In genomic region chr15:36130641-36131310, GRCh38 we compare ENCODE assay signal across 21 cellular contexts.
"Had no signal": no experiment of that assay in that cellular context is flagged by ENCODE, and none has a peak within 500 bp of the region (broad histone marks: within the 10 kb centered on the region; RNA-seq: fewer than 3 reads in every experiment).

No MANE protein-coding gene starts in this region.

- H3K36me3 Mint-ChIP-seq: activated naive CD8-positive, alpha-beta T cell treated with anti-CD3 and anti-CD28 coated beads for 36 hours; naive thymus-derived CD4-positive, alpha-beta T cell; stimulated activated memory B cell treated with anti-CD40 and anti-IgM and Interleukin-4, amounts not matched to agents 10 μg/mL and 1 μg/mL and 100 μg/mL, for 72 hours had no signal

- H3K4me3 ChIP-seq: heart right ventricle, vagina had no signal

- FAIRE-seq: small intestine had no signal

- ATAC-seq: activated T-helper 17 cell treated with anti-CD3 and anti-CD28 coated beads, Interleukin-2, amount 50 U/mL, for 72 hours; heart right ventricle; left colon; naive thymus-derived CD4-positive, alpha-beta T cell; sciatic nerve; stimulated activated memory B cell treated with anti-CD40 and anti-IgM and Interleukin-4, amounts not matched to agents 10 μg/mL and 1 μg/mL and 100 μg/mL, for 72 hours had no signal

- H3K4me3 Mint-ChIP-seq: activated naive CD8-positive, alpha-beta T cell treated with anti-CD3 and anti-CD28 coated beads for 36 hours; activated T-helper 17 cell treated with anti-CD3 and anti-CD28 coated beads, Interleukin-2, amount 50 U/mL, for 72 hours; endodermal cell; naive thymus-derived CD4-positive, alpha-beta T cell; neural crest cell; stimulated activated memory B cell treated with anti-CD40 and anti-IgM and Interleukin-4, amounts not matched to agents 10 μg/mL and 1 μg/mL and 100 μg/mL, for 72 hours had no signal

- H3K27me3 ChIP-seq: heart right ventricle, vagina had no signal

- H3K36me3 ChIP-seq: heart right ventricle, vagina had no signal

- H3K9me3 ChIP-seq: heart right ventricle, vagina had no signal

- DNase-seq: activated naive CD8-positive, alpha-beta T cell treated with anti-CD3 and anti-CD28 coated beads for 36 hours; activated T-cell treated with anti-CD3 and anti-CD28 coated beads, Interleukin-2, amount 50 U/mL, for 1 hour; amniotic stem cell; cerebellar nuclear complex; cortex of kidney; endodermal cell; heart right ventricle; islet precursor cell; left colon; naive thymus-derived CD4-positive, alpha-beta T cell; occipital lobe; posterior cingulate gyrus; small intestine; stimulated activated CD4-positive, alpha-beta T cell treated with anti-CD3 and anti-CD28 coated beads, Interleukin-2, amount 100 ng/mL, for 24 hours; T-helper 1 cell; trophoblast cell had no signal

- H3K27me3 Mint-ChIP-seq: activated naive CD8-positive, alpha-beta T cell treated with anti-CD3 and anti-CD28 coated beads for 36 hours; activated T-helper 17 cell treated with anti-CD3 and anti-CD28 coated beads, Interleukin-2, amount 50 U/mL, for 72 hours; stimulated activated memory B cell treated with anti-CD40 and anti-IgM and Interleukin-4, amounts not matched to agents 10 μg/mL and 1 μg/mL and 100 μg/mL, for 72 hours had no signal

- H3K27ac Mint-ChIP-seq: activated naive CD8-positive, alpha-beta T cell treated with anti-CD3 and anti-CD28 coated beads for 36 hours; activated T-helper 17 cell treated with anti-CD3 and anti-CD28 coated beads, Interleukin-2, amount 50 U/mL, for 72 hours; endodermal cell; naive thymus-derived CD4-positive, alpha-beta T cell; stimulated activated memory B cell treated with anti-CD40 and anti-IgM and Interleukin-4, amounts not matched to agents 10 μg/mL and 1 μg/mL and 100 μg/mL, for 72 hours had no signal

- H3K4me1 Mint-ChIP-seq: activated naive CD8-positive, alpha-beta T cell treated with anti-CD3 and anti-CD28 coated beads for 36 hours; activated T-helper 17 cell treated with anti-CD3 and anti-CD28 coated beads, Interleukin-2, amount 50 U/mL, for 72 hours; endodermal cell; naive thymus-derived CD4-positive, alpha-beta T cell; neural crest cell; stimulated activated memory B cell treated with anti-CD40 and anti-IgM and Interleukin-4, amounts not matched to agents 10 μg/mL and 1 μg/mL and 100 μg/mL, for 72 hours had no signal

- H3K4me1 ChIP-seq: heart right ventricle, vagina had no signal

- H3K27ac ChIP-seq: heart right ventricle, vagina had no signal

- H3K9me3 Mint-ChIP-seq: activated naive CD8-positive, alpha-beta T cell treated with anti-CD3 and anti-CD28 coated beads for 36 hours; endodermal cell; neural crest cell; stimulated activated memory B cell treated with anti-CD40 and anti-IgM and Interleukin-4, amounts not matched to agents 10 μg/mL and 1 μg/mL and 100 μg/mL, for 72 hours had no signal
